ENCODE assay signal across 1 cellular context in the genomic region with DNA sequence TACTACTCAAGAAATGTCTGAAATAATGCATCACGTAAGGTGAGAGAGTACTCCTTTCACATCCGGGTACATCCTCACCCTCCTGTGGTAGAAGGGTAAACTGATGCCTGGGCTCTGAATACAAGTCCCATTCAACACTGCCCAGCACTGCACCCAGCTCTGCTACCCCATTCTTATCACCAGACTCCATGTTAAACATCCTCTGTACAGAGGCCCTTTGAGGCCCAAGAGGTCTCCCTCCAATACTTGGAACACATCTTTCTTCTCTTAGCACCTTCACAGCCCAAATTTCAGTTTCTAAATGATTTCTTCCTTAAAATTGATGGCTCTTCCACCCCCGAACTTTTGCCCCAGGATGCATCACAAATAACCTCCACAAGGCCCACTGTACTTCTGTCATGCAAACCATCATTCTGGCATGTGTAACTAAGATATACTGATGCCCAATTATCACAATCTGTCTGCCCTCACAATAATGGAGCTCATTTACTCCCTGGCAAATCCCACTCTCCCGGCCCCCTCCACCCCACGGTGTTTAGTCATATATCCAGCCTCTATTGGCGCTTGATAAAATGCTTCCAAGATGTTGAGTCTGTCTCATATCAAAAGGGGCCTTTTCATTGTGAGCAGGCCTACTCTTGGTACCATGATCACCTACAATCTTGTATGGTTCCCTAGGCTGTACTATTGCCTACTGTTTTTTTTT.
TF ChIP-seq lines count a peak whose summit lies in the region.

No MANE protein-coding gene starts in this region.

TF ChIP-seq in GM23338, 12 proteins besides CTCF, POLR2A, EP300 and RAD21 (continued from another document):
- no peak for TF ChIP-seq EZH2phosphoT487 (IDR thresholded peaks at IDR 0.05; ENCODE audit: unreplicated experiment)
- TF ChIP-seq POLR2AphosphoS5 (IDR thresholded peaks at IDR 0.05; ENCODE audit: low read depth), result no peak
- no peak for TF ChIP-seq NANOG (IDR thresholded peaks at IDR 0.05; ENCODE audit: borderline replicate concordance)
